In genomic region chr3:58492385-58492970, GRCh38 we compare ENCODE assay signal across 8 cellular contexts. TPM values are rescaled to one million over a fixed set of nuclear protein-coding genes. Genes with fewer than 3 reads are reported as not detected.
DNase-seq lines count a peak whose midpoint lies in the region; ATAC-seq and TF ChIP-seq lines count a peak whose summit lies in the region.

No MANE protein-coding gene starts in this region.

- peaks cover 53% of the 10 kb centered on the region for H3K4me1 Mint-ChIP-seq in stimulated activated effector memory CD8-positive, alpha-beta T cell treated with anti-CD3 and anti-CD28 coated beads, Interleukin-12 subunit alpha, Interleukin-12 subunit beta, amount 100 ng/mL, for 72 hours

- in situ Hi-C loops in ACHN (cut with HindIII; ENCODE audit: low pct_ligation_motif_present, low pct_unique_long_range_greater_than_20kb, low sequenced_read_pairs) = no loop called here

- H3K9me3 Mint-ChIP-seq in stimulated activated effector memory CD8-positive, alpha-beta T cell treated with anti-CD3 and anti-CD28 coated beads, Interleukin-12 subunit alpha, Interleukin-12 subunit beta, amount 100 ng/mL, for 72 hours = no peaks in the 10 kb centered on the region

- no peaks in the 10 kb centered on the region for H3K27me3 ChIP-seq in ascending aorta

- TF ChIP-seq CTCF in ascending aorta (IDR thresholded peaks at IDR 0.05) = no peak

- H3K4me1 ChIP-seq in ascending aorta = peaks cover 5 to 42% of the 10 kb centered on the region in 2 donors

- DNase-seq in ACHN (peak; percentile 11), NCI-H1105 treated with DMSO at 0.1 percent for 48 hours (lab: John Stamatoyannopoulos, UW) (peak; percentile 10), ascending aorta (ENCODE audit: low spot score in 2 of 2) (no peak), kidney glomerular epithelial cell (lab: John Stamatoyannopoulos, UW) (peak; percentile 2), SIG-M5 (lab: John Stamatoyannopoulos, UW) (no peak)
- no peak for DNase-seq in stimulated activated effector memory CD8-positive, alpha-beta T cell treated with anti-CD3 and anti-CD28 coated beads, Interleukin-12 subunit alpha, Interleukin-12 subunit beta, amount 100 ng/mL, for 72 hours (ENCODE audit: low spot score in 2 of 2)

- no peaks in the 10 kb centered on the region for H3K9me3 ChIP-seq in ascending aorta

- intact Hi-C loops in ascending aorta (cut with DNase I) = loop anchor here (1.0 to 2.0 kb wide), 3 partner anchors 40 to 186 kb away; partner anchors contain the start of genes HTD2, PXK and RPP14

- no peaks in the 10 kb centered on the region for H3K36me3 Mint-ChIP-seq in stimulated activated effector memory CD8-positive, alpha-beta T cell treated with anti-CD3 and anti-CD28 coated beads, Interleukin-12 subunit alpha, Interleukin-12 subunit beta, amount 100 ng/mL, for 72 hours

- H3K27ac Mint-ChIP-seq in stimulated activated effector memory CD8-positive, alpha-beta T cell treated with anti-CD3 and anti-CD28 coated beads, Interleukin-12 subunit alpha, Interleukin-12 subunit beta, amount 100 ng/mL, for 72 hours = peak overlapping the region; percentile 91

- H3K36me3 ChIP-seq in ascending aorta = no peaks in the 10 kb centered on the region

- peak overlapping the region; percentile 64 to 92 for H3K27ac ChIP-seq in ascending aorta

- H3K4me3 ChIP-seq in ascending aorta = peak overlapping the region; percentile 96 to 98

- ATAC-seq in GM18511 (IDR thresholded peaks at IDR 0.05; ENCODE audit: unreplicated experiment) (peak; percentile 25), HG03108 (IDR thresholded peaks at IDR 0.05; ENCODE audit: unreplicated experiment) (no peak)
- ATAC-seq in stimulated activated effector memory CD8-positive, alpha-beta T cell treated with anti-CD3 and anti-CD28 coated beads, Interleukin-12 subunit alpha, Interleukin-12 subunit beta, amount 100 ng/mL, for 72 hours = no peak

- peak overlapping the region; percentile 85 for H3K4me3 Mint-ChIP-seq in stimulated activated effector memory CD8-positive, alpha-beta T cell treated with anti-CD3 and anti-CD28 coated beads, Interleukin-12 subunit alpha, Interleukin-12 subunit beta, amount 100 ng/mL, for 72 hours

RNA-seq across cellular contexts. Expression of gene KCTD6, which starts 0.6 kb away (rescaled TPM):
- 6.6 TPM for total RNA-seq in ascending aorta

RNA-seq across cellular contexts. Expression of gene ACOX2, which starts 44.5 kb away (rescaled TPM):
- 32.6 TPM for total RNA-seq in ascending aorta

RNA-seq across cellular contexts. Expression of gene PDHB, which starts 58.8 kb away (rescaled TPM):
- total RNA-seq in ascending aorta = 30.7 TPM

Comparison
In these comparisons a context has a peak if more than half of its experiments do, and no peak if none do; other contexts are left out.
1. DNase-seq: peak in ACHN (single experiment), NCI-H1105 treated with DMSO at 0.1 percent for 48 hours (single experiment) and kidney glomerular epithelial cell (single experiment); none in ascending aorta (0 of 2), stimulated activated effector memory CD8-positive, alpha-beta T cell treated with anti-CD3 and anti-CD28 coated beads, Interleukin-12 subunit alpha, Interleukin-12 subunit beta, amount 100 ng/mL, for 72 hours (0 of 2) and SIG-M5 (single experiment).